25 cellular contexts compared by ENCODE assay signal in genomic region chr3:24550588-24550987, GRCh38. TPM values are rescaled to one million over a fixed set of nuclear protein-coding genes. Genes with fewer than 3 reads are reported as not detected.
A peak's percentile ranks its signal among the peaks of the same experiment; 100 is the strongest.
DNase-seq lines count a peak whose midpoint lies in the region; TF ChIP-seq lines count a peak whose summit lies in the region.
"Had no signal": no experiment of that assay in that cellular context is flagged by ENCODE, and none has a peak within 500 bp of the region (broad histone marks: within the 10 kb centered on the region; RNA-seq: fewer than 3 reads in every experiment).

No MANE protein-coding gene starts in this region.

- dilution Hi-C loops in mammary epithelial cell (cut with HindIII; ENCODE audit: low sequenced_read_pairs) = no loop called here

- CTCF ChIA-PET in mammary epithelial cell (lab: Charles Lee; ENCODE audit: low non-redundant PET) (no interaction called here), MCF 10A (lab: Yijun Ruan, JAX) (interaction anchor here (0.5 kb wide), 2 partner anchors 662 to 1043 kb away, joined by 3 read pairs; no protein-coding TSS in a partner anchor)

- H2BK120ac ChIP-seq in mesendoderm (ENCODE audit: low read depth, low read length) = no peak overlapping the region

- H2AFZ ChIP-seq in mammary epithelial cell (ENCODE audit: low read depth, low read length) = no peak overlapping the region

- H3K9me3 Mint-ChIP-seq in MCF 10A (ENCODE audit: unreplicated experiment) = no peaks in the 10 kb centered on the region
- H3K9me3 Mint-ChIP-seq: T-helper 2 cell treated with Interferon-gamma antibody and Interleukin-4, amounts not matched to agents 5 μg/mL and 100 μg/mL, for 36 hours had no signal

- H4K20me1 ChIP-seq in mammary epithelial cell (ENCODE audit: insufficient read depth, low read length) = no peaks in the 10 kb centered on the region

- H2AK5ac ChIP-seq in mesendoderm (ENCODE audit: low read length) = no peak overlapping the region

- no peak overlapping the region for H4K5ac ChIP-seq in mesendoderm (ENCODE audit: low read length)

- H3K36me3 Mint-ChIP-seq in MCF 10A (ENCODE audit: insufficient read depth, unreplicated experiment) = no peaks in the 10 kb centered on the region

- H3K4me1 Mint-ChIP-seq in MCF 10A (ENCODE audit: insufficient read depth, unreplicated experiment) = peaks cover 6% of the 10 kb centered on the region

- H3K56ac ChIP-seq in mesendoderm (ENCODE audit: low read length) = no peak overlapping the region

- no peak overlapping the region for H3K18ac ChIP-seq in mesendoderm (ENCODE audit: low read length)

- BruUV-seq in mammary epithelial cell (replicated peaks; lab: Mats Ljungman, UMichigan) (no TSS peak), MCF 10A (replicated peaks; lab: Mats Ljungman, UMichigan) (no TSS peak)

- no peak overlapping the region for H2BK5ac ChIP-seq in mesendoderm (ENCODE audit: low read length)

- H3K9me3 ChIP-seq in mammary epithelial cell (replicated peaks; ENCODE audit: insufficient read depth, low read length) = no peaks in the 10 kb centered on the region
- H3K9me3 ChIP-seq in esophagus squamous epithelium = no peaks in the 10 kb centered on the region
- H3K9me3 ChIP-seq: BE2C, SK-N-SH had no signal

- H3K4ac ChIP-seq in mesendoderm (ENCODE audit: low read depth, low read length) = no peak overlapping the region

- no peak for TF ChIP-seq POLR2A in esophagus squamous epithelium (IDR thresholded peaks at IDR 0.05)

- H3K4me1 ChIP-seq in mammary epithelial cell (ENCODE audit: insufficient read depth, low read length) (no peaks in the 10 kb centered on the region), mesendoderm (ENCODE audit: control insufficient read depth, low read depth, low read length) (no peaks in the 10 kb centered on the region), esophagus squamous epithelium (peaks cover 0 to 4% (median 0%) of the 10 kb centered on the region in 3 donors)
- H3K4me1 ChIP-seq: BE2C had no signal

- no peak overlapping the region for H3K4me3 Mint-ChIP-seq in MCF 10A (ENCODE audit: unreplicated experiment)
- H3K4me3 Mint-ChIP-seq: T-helper 2 cell treated with Interferon-gamma antibody and Interleukin-4, amounts not matched to agents 5 μg/mL and 100 μg/mL, for 36 hours had no signal

- no peak overlapping the region for H3K4me3 ChIP-seq in mammary epithelial cell (replicated peaks in 1 of 3; ENCODE audit: insufficient read depth in 1 of 3, low read depth in 2 of 3, low read length in 3 of 3)
- H3K4me3 ChIP-seq in choroid plexus epithelial cell (ENCODE audit: low read depth, low read length) = no peak overlapping the region
- H3K4me3 ChIP-seq in mesendoderm (ENCODE audit: low read length) = no peak overlapping the region
- H3K4me3 ChIP-seq in H7 (ENCODE audit: insufficient read depth, low read depth, low read length) = no peak overlapping the region
- H3K4me3 ChIP-seq in esophagus squamous epithelium = no peak overlapping the region
- H3K4me3 ChIP-seq: dorsolateral prefrontal cortex had no signal

- H3K23ac ChIP-seq in mesendoderm (ENCODE audit: low read length) = no peak overlapping the region

- no peak overlapping the region for H3K4me2 ChIP-seq in mammary epithelial cell (ENCODE audit: insufficient read depth, low read depth, low read length)
- H3K4me2 ChIP-seq in mesendoderm (ENCODE audit: low read length) = no peak overlapping the region
- H3K4me2 ChIP-seq: SK-N-SH had no signal

- no peaks in the 10 kb centered on the region for H3K79me1 ChIP-seq in mesendoderm (ENCODE audit: low read length)

- POLR2A ChIA-PET in MCF 10A (lab: Yijun Ruan, JAX) = interaction anchor here (0.8 kb wide), 1 partner anchor 19 kb away, joined by 3 read pairs; no protein-coding TSS in a partner anchor

- TF ChIP-seq CTCF in mammary epithelial cell (conservative IDR thresholded peaks at IDR 0.05 in 1 of 2, IDR thresholded peaks at IDR 0.05 in 1 of 2; ENCODE audit: extremely low read depth in 1 of 2, insufficient read depth in 1 of 2, low read depth in 1 of 2, low read length in 2 of 2) (no peak), MCF 10A (IDR thresholded peaks at IDR 0.05; ENCODE audit: unreplicated experiment) (no peak), choroid plexus epithelial cell (conservative IDR thresholded peaks at IDR 0.05; ENCODE audit: low read depth, low read length) (no peak), esophagus squamous epithelium (IDR thresholded peaks at IDR 0.05) (no peak)

- H2BK15ac ChIP-seq in mesendoderm (replicated peaks; ENCODE audit: low read depth) = no peak overlapping the region

- DNase-seq in mammary epithelial cell = peak; percentile 27
- no peak for DNase-seq in MCF 10A (ENCODE audit: unreplicated experiment)
- peak; percentile 17 for DNase-seq in choroid plexus epithelial cell (ENCODE audit: low read depth)
- DNase-seq in mesendoderm = peak; percentile 5
- DNase-seq in hippocampal formation (lab: John Stamatoyannopoulos, UW) = no peak
- DNase-seq in H7 = no peak
- no peak for DNase-seq in activated T-cell treated with anti-CD3 and anti-CD28 coated beads, Interleukin-2, amount 50 U/mL, for 48 hours
- DNase-seq in esophagus squamous epithelium (lab: John Stamatoyannopoulos, UW) = no peak
- DNase-seq: activated CD4-positive, alpha-beta T cell treated with anti-CD3 and anti-CD28 coated beads for 48 hours; activated gamma-delta T cell; activated T-cell treated with anti-CD3 and anti-CD28 coated beads, Interleukin-2, amount 50 U/mL, for 1 hour; BE2C; cerebellar nuclear complex; dorsolateral prefrontal cortex; MV-4-11; NCI-H146; NCI-H2107; NCI-H748 treated with DMSO at 0.1 percent for 48 hours; posterior cingulate gyrus; SK-N-SH; stimulated activated naive CD4-positive, alpha-beta T cell; WERI-Rb-1 had no signal

- 8% methylated on average over 1 of the region's 1 CpG for WGBS in mammary epithelial cell (ENCODE audit: low coverage, missing lambda C conversion rate)
- no CpG with 5 or more reads among the region's 1 CpG for WGBS in mesendoderm (ENCODE audit: extremely low coverage, insufficient coverage, low lambda C conversion rate)
- 10 to 14% methylated on average over 1 of the region's 1 CpG for WGBS in esophagus squamous epithelium, 2 donors

- H3K27ac ChIP-seq in mammary epithelial cell (ENCODE audit: insufficient read depth, low read depth, low read length) (no peak overlapping the region), mesendoderm (ENCODE audit: low read depth, low read length) (no peak overlapping the region), esophagus squamous epithelium (no peak overlapping the region)
- H3K27ac ChIP-seq: dorsolateral prefrontal cortex, WERI-Rb-1 had no signal

- in situ Hi-C loops in mammary epithelial cell (cut with MboI; ENCODE audit: low sequenced_read_pairs in 2 of 2) = no loop called here

- no peaks in the 10 kb centered on the region for H3K27me3 Mint-ChIP-seq in MCF 10A (ENCODE audit: insufficient read depth, unreplicated experiment)

- intact Hi-C loops in mammary epithelial cell (cut with micrococcal nuclease) (no loop called here), MCF 10A (cut with micrococcal nuclease) (no loop called here), esophagus squamous epithelium (cut with DNase I) (no loop called here)

- H4K8ac ChIP-seq in mesendoderm (ENCODE audit: low read depth, low read length) = no peak overlapping the region

- H3K79me2 ChIP-seq in mammary epithelial cell (ENCODE audit: insufficient read depth, low read length) (no peaks in the 10 kb centered on the region), mesendoderm (ENCODE audit: control insufficient read depth, insufficient read depth, low read length) (no peaks in the 10 kb centered on the region)

- H3K9ac ChIP-seq in mammary epithelial cell (ENCODE audit: insufficient read depth, low read length) = no peak overlapping the region
- no peak overlapping the region for H3K9ac ChIP-seq in mesendoderm (ENCODE audit: low read length)
- H3K9ac ChIP-seq: SK-N-SH had no signal

- H3K27ac Mint-ChIP-seq in MCF 10A (ENCODE audit: low read depth, unreplicated experiment) = no peak overlapping the region
- H3K27ac Mint-ChIP-seq: T-helper 2 cell treated with Interferon-gamma antibody and Interleukin-4, amounts not matched to agents 5 μg/mL and 100 μg/mL, for 36 hours had no signal

- H3K36me3 ChIP-seq in mammary epithelial cell (ENCODE audit: insufficient read depth, low read length) (no peaks in the 10 kb centered on the region), mesendoderm (ENCODE audit: control insufficient read depth, insufficient read depth, low read length) (no peaks in the 10 kb centered on the region), H7 (replicated peaks; ENCODE audit: control insufficient read depth, insufficient read depth, low read length) (no peaks in the 10 kb centered on the region), esophagus squamous epithelium (no peaks in the 10 kb centered on the region)
- H3K36me3 ChIP-seq: BE2C, WERI-Rb-1 had no signal

- H3K27me3 ChIP-seq in mammary epithelial cell (ENCODE audit: insufficient read depth, low read length) (no peaks in the 10 kb centered on the region), mesendoderm (ENCODE audit: insufficient read depth, low read length, poor library complexity) (no peaks in the 10 kb centered on the region), H7 (ENCODE audit: control insufficient read depth, insufficient read depth, low read length) (no peaks in the 10 kb centered on the region), esophagus squamous epithelium (no peaks in the 10 kb centered on the region)
- H3K27me3 ChIP-seq: BE2C, dorsolateral prefrontal cortex had no signal

RNA-seq across cellular contexts. Expression of gene THRB, which starts 55.9 kb away (rescaled TPM):
- total RNA-seq in mammary epithelial cell = 10 to 100 TPM; 13.1 to 16.3 TPM
- polyA plus RNA-seq in mammary epithelial cell = 4.0 TPM
- 4.0 TPM for polyA minus RNA-seq in mammary epithelial cell
- total RNA-seq in MCF 10A (2022) = 3.8 and 4.2 TPM in 2 replicates
- polyA plus RNA-seq in mesendoderm (2013, experiment 1 of 2) = 0.37 TPM
- 0.52 TPM for polyA plus RNA-seq in mesendoderm (2013, experiment 2 of 2)
- total RNA-seq in H7 (2014; rRNA removed; shearing (Covaris generic)) = 1.0 and 5.0 TPM in 2 replicates
- 10 to 100 TPM in 1 of 4 donors, 1 to 10 TPM in 3; 3.7 to 11.3 (median 6.1) TPM for total RNA-seq in esophagus squamous epithelium
- total RNA-seq: A172; activated CD8-positive, alpha-beta memory T cell treated with anti-CD3 and anti-CD28 coated beads for 36 hours had no signal

Comparison
In these comparisons a context has a peak if more than half of its experiments do, and no peak if none do; other contexts are left out.
1. DNase-seq: peak in mammary epithelial cell (single experiment), choroid plexus epithelial cell (single experiment) and mesendoderm (single experiment); none in MCF 10A (single experiment), hippocampal formation (0 of 2), H7 (single experiment), activated T-cell treated with anti-CD3 and anti-CD28 coated beads, Interleukin-2, amount 50 U/mL, for 48 hours (0 of 2) and esophagus squamous epithelium (single experiment).